In the genomic region with DNA sequence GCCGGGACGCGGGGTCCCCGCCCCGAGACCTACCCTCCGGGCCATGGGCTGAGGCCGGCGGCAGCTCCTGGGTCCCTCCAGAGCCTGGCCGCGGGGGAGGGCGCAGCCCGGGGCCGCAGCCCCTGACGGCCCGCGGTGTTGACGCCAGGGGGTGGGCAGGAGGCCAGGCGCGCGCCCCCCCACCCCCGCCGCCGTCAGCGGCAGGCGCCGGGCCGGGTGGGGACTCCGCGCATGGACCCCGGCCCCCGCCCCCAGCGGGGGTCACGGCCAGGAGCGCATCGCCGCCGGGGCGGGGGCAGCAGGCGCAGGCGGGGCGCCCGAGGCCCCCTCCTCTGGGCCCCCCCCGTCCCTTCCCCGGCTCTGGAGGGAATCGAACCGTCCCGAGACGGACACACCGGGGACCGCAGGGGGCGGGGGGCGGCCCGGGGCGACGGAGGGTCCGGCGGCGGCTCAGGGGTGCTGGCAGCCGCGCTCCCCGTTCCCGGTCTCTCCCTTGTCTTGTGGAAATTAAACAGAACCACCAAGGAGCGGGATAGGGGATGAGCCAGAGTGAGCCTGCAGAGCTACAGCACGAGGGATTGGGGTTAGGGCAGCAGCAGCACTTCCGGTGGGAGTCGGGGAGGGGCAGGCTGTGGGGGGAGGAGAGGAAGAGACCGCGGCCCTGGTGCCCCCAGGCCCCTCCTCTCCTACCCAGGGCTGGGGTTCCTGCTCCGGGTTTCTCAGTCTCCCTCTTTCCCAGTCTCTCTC, we compare ENCODE assay signal across 10 cellular contexts. TPM values are rescaled to one million over a fixed set of nuclear protein-coding genes. Genes with fewer than 3 reads are reported as not detected.
DNase-seq lines count a peak whose midpoint lies in the region; ATAC-seq and TF ChIP-seq lines count a peak whose summit lies in the region.
"Had no signal": no experiment of that assay in that cellular context is flagged by ENCODE, and none has a peak within 500 bp of the region (broad histone marks: within the 10 kb centered on the region; RNA-seq: fewer than 3 reads in every experiment).

TSS of gene MEIS3 (minus strand) at position 491 of the 747 bp plus-strand sequence. CDS start at position 45, 446 bp downstream.

- H3K4me1 ChIP-seq in lower lobe of right lung (peaks cover 6% of the 10 kb centered on the region), upper lobe of right lung (no peaks in the 10 kb centered on the region)

- peaks cover 78% of the 10 kb centered on the region for H3K27me3 ChIP-seq in lower lobe of right lung (ENCODE audit: low read depth)
- peaks cover 59% of the 10 kb centered on the region for H3K27me3 ChIP-seq in upper lobe of right lung

- H3K4me1 Mint-ChIP-seq in activated T-cell treated with anti-CD3 and anti-CD28 coated beads, Interleukin-2, amount 50 U/mL, for 72 hours (ENCODE audit: low read depth): peaks cover 38% of the 10 kb centered on the region
- H3K4me1 Mint-ChIP-seq in brain: peaks cover 63% of the 10 kb centered on the region

- H3K36me3 Mint-ChIP-seq in activated T-cell treated with anti-CD3 and anti-CD28 coated beads, Interleukin-2, amount 50 U/mL, for 72 hours (ENCODE audit: insufficient read depth in 2 of 2): no peaks in the 10 kb centered on the region
- H3K36me3 Mint-ChIP-seq in brain: peaks cover 19% of the 10 kb centered on the region

- intact Hi-C loops in lower lobe of right lung (cut with DNase I) (no loop called here), upper lobe of right lung (cut with DNase I) (no loop called here)

- no peak within 1 kb of the TSS for H3K27ac ChIP-seq in lower lobe of right lung
- H3K27ac ChIP-seq in upper lobe of right lung: no peak within 1 kb of the TSS

- TF ChIP-seq CTCF in brain (conservative IDR thresholded peaks at IDR 0.05) (no peak), lower lobe of right lung (IDR thresholded peaks at IDR 0.05) (no peak), upper lobe of right lung (IDR thresholded peaks at IDR 0.05) (no peak)

- H3K27ac Mint-ChIP-seq in activated T-cell treated with anti-CD3 and anti-CD28 coated beads, Interleukin-2, amount 50 U/mL, for 72 hours: no peak within 1 kb of the TSS
- peak within 1 kb of the TSS; percentile 80 to 96 (median 93) for H3K27ac Mint-ChIP-seq in brain

- no peak for DNase-seq in activated T-cell treated with anti-CD3 and anti-CD28 coated beads, Interleukin-2, amount 50 U/mL, for 72 hours
- no peak for DNase-seq in activated T-cell treated with anti-CD3 and anti-CD28 coated beads, Interleukin-2, amount 50 U/mL, for 1 hour
- DNase-seq in lower lobe of right lung (no peak), upper lobe of right lung (no peak)
- no peak for DNase-seq in central memory CD4-positive, alpha-beta T cell
- no peak for DNase-seq in activated CD4-positive, alpha-beta T cell treated with anti-CD3 and anti-CD28 coated beads, Interleukin-2, amount 50 U/mL, for 4 hours
- DNase-seq: activated CD4-positive, alpha-beta T cell treated with anti-CD3 and anti-CD28 coated beads for 1 hour had no signal

- no peaks in the 10 kb centered on the region for H3K9me3 Mint-ChIP-seq in activated T-cell treated with anti-CD3 and anti-CD28 coated beads, Interleukin-2, amount 50 U/mL, for 72 hours
- no peaks in the 10 kb centered on the region for H3K9me3 Mint-ChIP-seq in brain

- H3K4me3 Mint-ChIP-seq in activated T-cell treated with anti-CD3 and anti-CD28 coated beads, Interleukin-2, amount 50 U/mL, for 72 hours: peak within 1 kb of the TSS; percentile 33 to 69
- peak within 1 kb of the TSS; percentile 86 to 97 (median 92) for H3K4me3 Mint-ChIP-seq in brain

- peak in 1 of 2 donors; percentile 17 for ATAC-seq in activated T-cell treated with anti-CD3 and anti-CD28 coated beads, Interleukin-2, amount 50 U/mL, for 72 hours (replicated peaks in 1 of 2)
- ATAC-seq in lower lobe of right lung: no peak
- no peak for ATAC-seq in upper lobe of right lung
- ATAC-seq in GM19463 (IDR thresholded peaks at IDR 0.05; ENCODE audit: unreplicated experiment): no peak

- H3K27me3 Mint-ChIP-seq in activated T-cell treated with anti-CD3 and anti-CD28 coated beads, Interleukin-2, amount 50 U/mL, for 72 hours (ENCODE audit: low read depth): peaks cover 80% of the 10 kb centered on the region
- peaks cover 5% of the 10 kb centered on the region for H3K27me3 Mint-ChIP-seq in brain

- H3K4me3 ChIP-seq in lower lobe of right lung (peak within 1 kb of the TSS; percentile 42), upper lobe of right lung (peak within 1 kb of the TSS; percentile 33)

- no peaks in the 10 kb centered on the region for H3K9me3 ChIP-seq in lower lobe of right lung
- no peaks in the 10 kb centered on the region for H3K9me3 ChIP-seq in upper lobe of right lung

- H3K36me3 ChIP-seq in lower lobe of right lung (no peaks in the 10 kb centered on the region), upper lobe of right lung (no peaks in the 10 kb centered on the region)

RNA-seq across cellular contexts. Expression of gene MEIS3, which starts in this region (rescaled TPM):
- total RNA-seq in activated T-cell treated with anti-CD3 and anti-CD28 coated beads, Interleukin-2, amount 50 U/mL, for 72 hours: under 1 TPM; 0.23 to 0.26 TPM
- 24.5 TPM for polyA plus RNA-seq in brain (ENCODE audit: insufficient read depth, low read depth, low replicate concordance)
- total RNA-seq in lower lobe of right lung (5.3 TPM), upper lobe of right lung (4.3 TPM)
- total RNA-seq: mononuclear cell had no signal
